12 cellular contexts compared by ENCODE assay signal in the genomic region with DNA sequence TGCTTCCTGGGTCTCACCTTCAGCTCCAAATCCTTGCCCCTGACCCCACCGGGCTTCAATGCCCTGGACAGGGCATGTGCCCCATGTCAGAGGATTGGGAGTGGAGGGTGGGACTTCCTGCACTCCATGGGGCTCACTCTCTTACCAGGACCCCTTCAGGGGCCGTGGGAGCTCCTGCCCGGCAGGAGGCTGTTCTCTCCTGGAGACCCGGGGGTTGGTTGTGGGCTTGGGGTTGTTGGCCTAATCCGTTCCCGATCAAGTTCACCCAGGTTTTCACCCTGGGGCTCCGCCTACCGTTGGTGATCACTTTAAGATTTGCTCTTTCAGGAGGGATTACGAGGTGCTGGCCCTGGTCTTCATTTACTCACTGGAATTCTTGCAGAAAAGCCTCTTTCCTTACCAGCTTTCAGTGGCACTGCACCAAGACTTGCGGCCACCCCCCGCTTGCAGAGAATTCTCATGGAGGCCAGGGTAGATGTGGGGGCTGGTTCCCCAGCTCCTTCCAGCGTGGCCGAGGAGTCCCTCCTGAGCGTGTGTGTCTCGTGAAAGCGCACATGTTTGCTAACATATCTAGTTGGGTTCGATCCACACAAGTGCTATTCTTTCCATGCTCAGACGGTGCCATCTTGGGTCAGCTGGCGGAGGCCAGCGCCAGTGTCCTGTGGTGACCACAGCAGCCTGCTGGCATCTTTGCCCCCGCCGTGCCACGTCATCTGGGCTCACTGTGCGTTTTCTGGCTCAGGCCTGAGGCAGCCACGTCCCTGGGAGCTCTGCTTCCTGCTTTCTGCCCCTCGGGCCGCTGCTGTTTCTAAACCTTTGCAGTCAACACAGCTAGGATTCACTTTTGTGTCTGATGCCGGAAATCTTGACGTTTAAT. TPM values are rescaled to one million over a fixed set of nuclear protein-coding genes. Genes with fewer than 3 reads are reported as not detected.
DNase-seq lines count a peak whose midpoint lies in the region; ATAC-seq and TF ChIP-seq lines count a peak whose summit lies in the region.
"Had no signal": no experiment of that assay in that cellular context is flagged by ENCODE, and none has a peak within 500 bp of the region (broad histone marks: within the 10 kb centered on the region; RNA-seq: fewer than 3 reads in every experiment).

No MANE protein-coding gene starts in this region.

- POLR2A ChIA-PET in Caco-2 (lab: Charles Lee): no interaction called here

- ATAC-seq in activated CD8-positive, alpha-beta memory T cell treated with anti-CD3 and anti-CD28 coated beads, Interleukin-2, amount 10 ng/mL, durations not matched to agents 7 days and 5 days: no peak
- no peak for ATAC-seq in HG02981 (IDR thresholded peaks at IDR 0.05; ENCODE audit: unreplicated experiment)
- ATAC-seq: activated T-cell treated with anti-CD3 and anti-CD28 coated beads, Interleukin-2, amount 50 U/mL, for 72 hours had no signal

- no peaks in the 10 kb centered on the region for H3K9me3 Mint-ChIP-seq in dendritic cell treated with granulocyte-macrophage colony-stimulating factor and Interleukin-4, amounts not matched to agents 40 ng/mL and 50 ng/mL, for 4 days
- no peaks in the 10 kb centered on the region for H3K9me3 Mint-ChIP-seq in Caco-2 (ENCODE audit: unreplicated experiment)
- H3K9me3 Mint-ChIP-seq in activated CD8-positive, alpha-beta memory T cell treated with anti-CD3 and anti-CD28 coated beads, Interleukin-2, amount 10 ng/mL, durations not matched to agents 7 days and 5 days (ENCODE audit: low read depth): no peaks in the 10 kb centered on the region
- H3K9me3 Mint-ChIP-seq: activated T-cell treated with anti-CD3 and anti-CD28 coated beads, Interleukin-2, amount 50 U/mL, for 72 hours had no signal

- H3K36me3 ChIP-seq in MG63: peaks cover 19% of the 10 kb centered on the region
- peaks cover 1% of the 10 kb centered on the region for H3K36me3 ChIP-seq in mesodermal cell (ENCODE audit: control insufficient read depth, insufficient read depth, low read length)
- H3K36me3 ChIP-seq in subcutaneous abdominal adipose tissue (ENCODE audit: control insufficient read depth in 5 of 5, insufficient read depth in 5 of 5, low read length in 5 of 5): peaks cover 0 to 15% (median 12%) of the 10 kb centered on the region in 5 donors
- peaks cover 1% of the 10 kb centered on the region; the same call in 1 of the 2 replicates for H3K36me3 ChIP-seq in Caco-2 (ENCODE audit: control insufficient read depth, insufficient read depth, low read length)

- TF ChIP-seq CTCF in Caco-2 (IDR thresholded peaks at IDR 0.05; ENCODE audit: insufficient read depth in 1 of 2, low read depth in 1 of 2, low read length in 1 of 2, severe bottlenecking in 1 of 2, unreplicated experiment in 1 of 2): no peak

- WGBS in mesodermal cell (ENCODE audit: insufficient coverage in 2 of 2), 2 experiments: 92 to 97% methylated on average over 20 to 23 of the region's 29 CpGs

- H3K4me3 Mint-ChIP-seq in dendritic cell treated with granulocyte-macrophage colony-stimulating factor and Interleukin-4, amounts not matched to agents 40 ng/mL and 50 ng/mL, for 4 days: peak overlapping the region; percentile 37
- no peak overlapping the region for H3K4me3 Mint-ChIP-seq in Caco-2 (ENCODE audit: unreplicated experiment)
- no peak overlapping the region for H3K4me3 Mint-ChIP-seq in activated CD8-positive, alpha-beta memory T cell treated with anti-CD3 and anti-CD28 coated beads, Interleukin-2, amount 10 ng/mL, durations not matched to agents 7 days and 5 days
- H3K4me3 Mint-ChIP-seq: activated T-cell treated with anti-CD3 and anti-CD28 coated beads, Interleukin-2, amount 50 U/mL, for 72 hours had no signal

- H3K4me1 ChIP-seq in mesodermal cell (ENCODE audit: control insufficient read depth, insufficient read depth, low read length, poor library complexity, severe bottlenecking): peaks cover 43% of the 10 kb centered on the region
- peaks cover 11 to 84% (median 61%) of the 10 kb centered on the region in 5 donors for H3K4me1 ChIP-seq in subcutaneous abdominal adipose tissue (ENCODE audit: control insufficient read depth in 5 of 5, insufficient read depth in 5 of 5, low read length in 5 of 5)
- peaks cover 29% of the 10 kb centered on the region for H3K4me1 ChIP-seq in Caco-2

- peak overlapping the region in 3 of 5 donors; percentile 1 to 53 (median 26) for H3K9ac ChIP-seq in subcutaneous abdominal adipose tissue (ENCODE audit: low read length in 5 of 5)

- BruUV-seq in Caco-2 (replicated peaks; lab: Mats Ljungman, UMichigan): no TSS peak

- H3K27ac Mint-ChIP-seq in dendritic cell treated with granulocyte-macrophage colony-stimulating factor and Interleukin-4, amounts not matched to agents 40 ng/mL and 50 ng/mL, for 4 days: peak overlapping the region; percentile 79
- H3K27ac Mint-ChIP-seq in Caco-2 (ENCODE audit: unreplicated experiment): no peak overlapping the region
- no peak overlapping the region for H3K27ac Mint-ChIP-seq in activated CD8-positive, alpha-beta memory T cell treated with anti-CD3 and anti-CD28 coated beads, Interleukin-2, amount 10 ng/mL, durations not matched to agents 7 days and 5 days
- H3K27ac Mint-ChIP-seq: activated T-cell treated with anti-CD3 and anti-CD28 coated beads, Interleukin-2, amount 50 U/mL, for 72 hours had no signal

- peaks cover 88% of the 10 kb centered on the region for H3K4me1 Mint-ChIP-seq in dendritic cell treated with granulocyte-macrophage colony-stimulating factor and Interleukin-4, amounts not matched to agents 40 ng/mL and 50 ng/mL, for 4 days (ENCODE audit: low read depth)
- H3K4me1 Mint-ChIP-seq in Caco-2 (ENCODE audit: low read depth, unreplicated experiment): peaks cover 35% of the 10 kb centered on the region
- H3K4me1 Mint-ChIP-seq in activated CD8-positive, alpha-beta memory T cell treated with anti-CD3 and anti-CD28 coated beads, Interleukin-2, amount 10 ng/mL, durations not matched to agents 7 days and 5 days: peaks cover 9% of the 10 kb centered on the region

- no peaks in the 10 kb centered on the region for H3K27me3 ChIP-seq in MG63
- H3K27me3 ChIP-seq in subcutaneous abdominal adipose tissue (ENCODE audit: control insufficient read depth in 5 of 5, insufficient read depth in 4 of 5, low read length in 5 of 5): no peaks in the 10 kb centered on the region
- no peaks in the 10 kb centered on the region for H3K27me3 ChIP-seq in Caco-2 (replicated peaks; ENCODE audit: control insufficient read depth, insufficient read depth, low read length)

- H3K27me3 Mint-ChIP-seq in dendritic cell treated with granulocyte-macrophage colony-stimulating factor and Interleukin-4, amounts not matched to agents 40 ng/mL and 50 ng/mL, for 4 days: no peaks in the 10 kb centered on the region
- H3K27me3 Mint-ChIP-seq in Caco-2 (ENCODE audit: insufficient read depth, unreplicated experiment): no peaks in the 10 kb centered on the region
- no peaks in the 10 kb centered on the region for H3K27me3 Mint-ChIP-seq in activated CD8-positive, alpha-beta memory T cell treated with anti-CD3 and anti-CD28 coated beads, Interleukin-2, amount 10 ng/mL, durations not matched to agents 7 days and 5 days

- peaks cover 76% of the 10 kb centered on the region for H3K36me3 Mint-ChIP-seq in dendritic cell treated with granulocyte-macrophage colony-stimulating factor and Interleukin-4, amounts not matched to agents 40 ng/mL and 50 ng/mL, for 4 days (ENCODE audit: low read depth)
- H3K36me3 Mint-ChIP-seq in Caco-2 (ENCODE audit: insufficient read depth, unreplicated experiment): peaks cover 20% of the 10 kb centered on the region
- no peaks in the 10 kb centered on the region for H3K36me3 Mint-ChIP-seq in activated CD8-positive, alpha-beta memory T cell treated with anti-CD3 and anti-CD28 coated beads, Interleukin-2, amount 10 ng/mL, durations not matched to agents 7 days and 5 days

- peak; percentile 94 for DNase-seq in MG63
- DNase-seq in Caco-2: no peak
- no peak for DNase-seq in activated CD8-positive, alpha-beta memory T cell treated with anti-CD3 and anti-CD28 coated beads, Interleukin-2, amount 10 ng/mL, durations not matched to agents 7 days and 5 days
- DNase-seq in SIG-M5 (lab: John Stamatoyannopoulos, UW): no peak
- DNase-seq: activated T-cell treated with anti-CD3 and anti-CD28 coated beads, Interleukin-2, amount 50 U/mL, for 72 hours; DMS153; hippocampal formation; NCI-H2029 had no signal

- CTCF ChIA-PET in Caco-2 (lab: Charles Lee): no interaction called here
- CTCF ChIA-PET in activated CD8-positive, alpha-beta memory T cell treated with anti-CD3 and anti-CD28 coated beads, Interleukin-2, amount 10 ng/mL, durations not matched to agents 7 days and 5 days (lab: Charles Lee): interaction anchor here (0.9 kb wide), 1 partner anchor 31 kb away, joined by 3 read pairs; no protein-coding TSS in a partner anchor

- H3K9me3 ChIP-seq in MG63: no peaks in the 10 kb centered on the region
- no peaks in the 10 kb centered on the region for H3K9me3 ChIP-seq in mesodermal cell (ENCODE audit: control insufficient read depth, low read length)
- no peaks in the 10 kb centered on the region for H3K9me3 ChIP-seq in subcutaneous abdominal adipose tissue (ENCODE audit: control insufficient read depth in 5 of 5, low read length in 5 of 5)
- no peaks in the 10 kb centered on the region for H3K9me3 ChIP-seq in Caco-2

- H3K27ac ChIP-seq in mesodermal cell (ENCODE audit: low read depth, low read length, severe bottlenecking): peak overlapping the region; percentile 80
- peak overlapping the region; percentile 74 for H3K27ac ChIP-seq in subcutaneous abdominal adipose tissue (ENCODE audit: low read depth, low read length)

- intact Hi-C loops in dendritic cell treated with granulocyte-macrophage colony-stimulating factor and Interleukin-4, amounts not matched to agents 40 ng/mL and 50 ng/mL, for 4 days (cut with micrococcal nuclease): no loop called here
- intact Hi-C loops in Caco-2 (cut with micrococcal nuclease; ENCODE audit: unreplicated experiment): no loop called here

- H3K4me3 ChIP-seq in MG63: no peak overlapping the region
- H3K4me3 ChIP-seq in mesodermal cell (ENCODE audit: extremely low read depth, insufficient read depth, low read length, poor library complexity, severe bottlenecking): no peak overlapping the region
- peak overlapping the region in 1 of 5 donors; percentile 36 for H3K4me3 ChIP-seq in subcutaneous abdominal adipose tissue (ENCODE audit: low read depth in 1 of 5, low read length in 5 of 5)
- no peak overlapping the region for H3K4me3 ChIP-seq in Caco-2 (ENCODE audit: low read depth, low read length)

RNA-seq across cellular contexts. Expression of a gene that starts 15.6 kb away (rescaled TPM):
- total RNA-seq in MG63 (2014; rRNA removed; shearing (Covaris generic); ENCODE audit: low replicate concordance): 20.1 and 25.2 TPM in 2 replicates
- 12.4 TPM for polyA plus RNA-seq in mesodermal cell (2013, experiment 1 of 2)
- polyA plus RNA-seq in mesodermal cell (2013, experiment 2 of 2): 10.1 TPM
- total RNA-seq in Caco-2 (2022): 17.8 and 19.3 TPM in 2 replicates
- total RNA-seq in activated CD8-positive, alpha-beta memory T cell treated with anti-CD3 and anti-CD28 coated beads, Interleukin-2, amount 10 ng/mL, durations not matched to agents 7 days and 5 days: 10 to 100 TPM in 1 of 2 experiments, 1 to 10 TPM in 1; 6.9 to 12.8 TPM
